Comparison of ENCODE assay signal across 33 cellular contexts in the genomic region with DNA sequence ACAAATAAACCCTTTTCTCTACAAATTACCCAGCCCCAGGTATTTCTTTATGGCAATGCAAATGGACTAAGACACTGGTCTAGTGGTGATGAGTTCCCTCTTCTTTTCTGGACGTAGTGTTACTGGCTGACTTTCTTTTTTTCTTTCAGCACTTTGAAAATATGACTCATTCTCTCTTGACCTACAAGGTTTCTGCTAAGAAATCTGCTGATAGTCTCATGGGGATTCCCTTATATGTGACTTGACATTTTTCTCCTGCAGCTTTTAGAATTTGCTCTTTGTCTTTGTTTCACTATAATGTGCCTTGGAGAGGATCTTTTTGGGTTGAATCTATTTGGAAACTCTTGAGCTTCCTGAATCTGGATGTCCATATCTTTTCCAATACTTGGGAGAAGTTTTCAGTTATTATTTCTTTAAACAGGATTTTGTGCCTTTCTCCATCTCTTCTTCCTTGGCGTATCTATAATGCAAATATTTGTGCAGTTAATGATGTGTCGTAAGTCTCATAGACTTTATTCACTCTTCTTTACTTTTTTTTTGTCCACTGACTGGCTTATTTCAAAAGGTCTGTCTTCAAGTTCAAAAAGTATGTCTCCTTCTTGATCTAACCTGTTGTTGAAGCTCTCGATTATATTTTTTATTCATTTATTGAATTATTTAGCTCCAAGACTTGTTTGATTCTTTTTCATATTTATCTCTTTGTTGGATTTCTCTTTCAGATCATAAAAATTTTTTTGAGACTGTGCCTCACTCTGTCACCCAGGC. TPM values are rescaled to one million over a fixed set of nuclear protein-coding genes. Genes with fewer than 3 reads are reported as not detected.
"Had no signal": no experiment of that assay in that cellular context is flagged by ENCODE, and none has a peak within 500 bp of the region (broad histone marks: within the 10 kb centered on the region; RNA-seq: fewer than 3 reads in every experiment).

No MANE protein-coding gene starts in this region.

- DNase-seq: activated CD4-positive, alpha-beta memory T cell treated with anti-CD3 and anti-CD28 coated beads for 36 hours; activated CD4-positive, alpha-beta T cell treated with anti-CD3 and anti-CD28 coated beads, Interleukin-2, amount 10 ng/mL, durations not matched to agents 24 days and 14 days; activated CD8-positive, alpha-beta memory T cell treated with anti-CD3 and anti-CD28 coated beads, Interleukin-2, amount 50 U/mL, for 4 hours; activated gamma-delta T cell; activated naive CD4-positive, alpha-beta T cell treated with anti-CD3 and anti-CD28 coated beads, Interleukin-2, amount 10 ng/mL, durations not matched to agents 7 days and 5 days; activated naive CD8-positive, alpha-beta T cell treated with anti-CD3 and anti-CD28 coated beads, Interleukin-2, amount 10 ng/mL, durations not matched to agents 7 days and 5 days; activated T-cell treated with anti-CD3 and anti-CD28 coated beads, Interleukin-2, amount 50 U/mL, for 1 hour; amygdala; central memory CD4-positive, alpha-beta T cell; endodermal cell; esophagus squamous epithelium; head of caudate nucleus; hypothalamus; immature natural killer cell; kidney; left colon; naive thymus-derived CD8-positive, alpha-beta T cell; occipital lobe; stimulated activated CD4-positive, alpha-beta T cell treated with anti-CD3 and anti-CD28 coated beads, Interleukin-15, amount 100 ng/mL, for 24 hours; stimulated activated CD4-positive, alpha-beta T cell treated with anti-CD3 and anti-CD28 coated beads, Interleukin-2, amount 100 ng/mL, for 24 hours; stimulated activated naive CD4-positive, alpha-beta T cell; T-helper 9 cell; tibial artery; upper lobe of right lung; WERI-Rb-1 had no signal

- ATAC-seq: activated CD4-positive, CD25-positive, alpha-beta regulatory T cell treated with anti-CD3 and anti-CD28 coated beads, Interleukin-2, amount 50 U/mL, for 24 hours; gastroesophageal sphincter; left colon; naive thymus-derived CD8-positive, alpha-beta T cell; upper lobe of right lung had no signal

- H2AFZ ChIP-seq: parathyroid adenoma had no signal

- H3K4me3 ChIP-seq: breast epithelium, esophagus squamous epithelium, gastroesophageal sphincter, right atrium auricular region, suprapubic skin, tibial artery, upper lobe of right lung had no signal

- FAIRE-seq: kidney, TTC549 had no signal

- H3K36me3 ChIP-seq: breast epithelium, esophagus squamous epithelium, gastroesophageal sphincter, right atrium auricular region, suprapubic skin, tibial artery, upper lobe of right lung, WERI-Rb-1 had no signal

- H3K27me3 ChIP-seq: breast epithelium, esophagus squamous epithelium, gastroesophageal sphincter, right atrium auricular region, suprapubic skin, tibial artery, upper lobe of right lung had no signal

- H3K9ac ChIP-seq: parathyroid adenoma had no signal

- H3K79me2 ChIP-seq: parathyroid adenoma had no signal

- H3K27ac ChIP-seq: breast epithelium, epithelial cell of prostate, esophagus squamous epithelium, gastroesophageal sphincter, parathyroid adenoma, right atrium auricular region, suprapubic skin, tibial artery, upper lobe of right lung, WERI-Rb-1 had no signal

- H3K4me1 ChIP-seq: breast epithelium, esophagus squamous epithelium, gastroesophageal sphincter, parathyroid adenoma, right atrium auricular region, suprapubic skin, tibial artery, upper lobe of right lung had no signal

RNA-seq across cellular contexts. Expression of gene TPD52L1, which starts 42.2 kb away (rescaled TPM):
- total RNA-seq: activated CD4-positive, alpha-beta T cell treated with anti-CD3 and anti-CD28 coated beads, Interleukin-2, amount 10 ng/mL, durations not matched to agents 24 days and 14 days; activated naive CD8-positive, alpha-beta T cell treated with anti-CD3 and anti-CD28 coated beads, Interleukin-2, amount 10 ng/mL, durations not matched to agents 7 days and 5 days; naive thymus-derived CD8-positive, alpha-beta T cell had no signal
- polyA plus RNA-seq: naive thymus-derived CD8-positive, alpha-beta T cell had no signal
